In the genomic region with DNA sequence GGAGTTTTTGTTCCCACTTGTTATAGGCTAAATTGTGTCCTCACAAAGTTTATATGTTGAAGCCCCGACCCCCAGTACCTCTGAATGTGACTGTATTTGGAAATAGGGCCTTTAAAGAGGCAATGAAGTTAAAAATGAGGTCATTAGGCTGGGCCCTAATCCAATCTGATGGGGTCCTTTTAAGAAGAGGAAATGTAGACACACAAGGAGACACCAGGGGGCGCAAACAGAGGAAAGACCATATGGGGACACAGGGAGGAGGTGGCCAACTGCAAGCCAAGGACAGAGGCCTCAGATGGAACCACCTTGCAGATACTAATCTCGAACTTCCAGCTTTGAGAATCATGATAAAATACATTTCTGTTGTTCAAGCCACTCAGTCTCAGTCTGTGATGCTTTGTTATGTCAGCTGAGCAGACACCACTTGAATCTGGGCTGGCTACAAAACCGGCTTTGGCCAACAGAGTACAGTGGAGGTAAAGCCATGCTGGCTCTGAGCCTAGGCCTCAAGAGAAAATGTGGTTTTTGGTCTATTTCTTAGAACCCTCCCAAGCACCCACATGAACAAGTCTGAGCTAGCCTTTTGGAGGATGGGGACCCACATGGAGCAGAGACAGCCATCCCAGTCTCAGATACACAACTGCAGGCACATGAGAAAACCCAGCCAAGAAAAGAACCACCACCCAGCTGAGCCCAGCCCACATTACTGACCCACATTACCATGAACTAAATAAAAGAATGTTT, we compare ENCODE assay signal across 8 cellular contexts. TPM values are rescaled to one million over a fixed set of nuclear protein-coding genes. Genes with fewer than 3 reads are reported as not detected.
DNase-seq lines count a peak whose midpoint lies in the region; FAIRE-seq and TF ChIP-seq lines count a peak whose summit lies in the region.
"Not testable (repeated sequence)": the region's sequence is repeated elsewhere in the genome, so short reads cannot be mapped to it uniquely, and the experiment has no call there.

No MANE protein-coding gene starts in this region.

- TF ChIP-seq CTCF in D721Med (IDR thresholded peaks at IDR 0.05; ENCODE audit: insufficient read depth, missing control alignments), result peak; percentile 36
- TF ChIP-seq CTCF in fibroblast of pulmonary artery (IDR thresholded peaks at IDR 0.05; ENCODE audit: low read length, missing control alignments), result peak; percentile 37

- FAIRE-seq in D721Med (lab: Jason Lieb, UNC), result not testable (repeated sequence)

- DNase-seq in D721Med (ENCODE audit: insufficient read length, low spot score), result not testable (repeated sequence)
- DNase-seq in HS-27A (ENCODE audit: low read depth) (peak; percentile 17), NCI-H226 (peak; percentile 8), SKM-1 treated with dmso at 0.1 percent for 144 hours (lab: John Stamatoyannopoulos, UW; ENCODE audit: unreplicated experiment) (peak; percentile 21), fibroblast of pulmonary artery (ENCODE audit: low read depth) (peak; percentile 77), mucosa of gallbladder (ENCODE audit: low spot score) (peak; percentile 47)
- peak; percentile 71 for DNase-seq in activated effector memory CD4-positive, alpha-beta T cell treated with anti-CD3 and anti-CD28 coated beads, Interleukin-2, amount 50 U/mL, for 16 hours
- DNase-seq in stimulated activated CD8-positive, alpha-beta memory T cell treated with anti-CD3 and anti-CD28 coated beads, Interleukin-4, amount 100 ng/mL, for 48 hours, result peak; percentile 69

- not testable (repeated sequence) for H3K4me3 ChIP-seq in fibroblast of pulmonary artery (replicated peaks; ENCODE audit: low read depth, low read length)

RNA-seq across cellular contexts. Expression of a gene that starts 20.7 kb away (rescaled TPM):
- total RNA-seq in mucosa of gallbladder, result 27.5 TPM

RNA-seq across cellular contexts. Expression of a gene that starts 29.8 kb away (rescaled TPM):
- total RNA-seq in mucosa of gallbladder, result 53.1 TPM
